16 cellular contexts compared by ENCODE assay signal in genomic region chr19:47495478-47496372, GRCh38. TPM values are rescaled to one million over a fixed set of nuclear protein-coding genes. Genes with fewer than 3 reads are reported as not detected.
DNase-seq lines count a peak whose midpoint lies in the region; ATAC-seq and TF ChIP-seq lines count a peak whose summit lies in the region.
"Had no signal": no experiment of that assay in that cellular context is flagged by ENCODE, and none has a peak within 500 bp of the region (broad histone marks: within the 10 kb centered on the region; RNA-seq: fewer than 3 reads in every experiment).

No MANE protein-coding gene starts in this region.

- intact Hi-C loops in natural killer cell (cut with micrococcal nuclease) = no loop called here

- no peaks in the 10 kb centered on the region for H3K36me3 Mint-ChIP-seq in natural killer cell
- no peaks in the 10 kb centered on the region for H3K36me3 Mint-ChIP-seq in natural killer cell treated with Interleukin-12 subunit alpha and Interleukin-12 subunit beta and Interleukin-15 and Interleukin-18, amount 100 ng/mL, for 72 hours

- ATAC-seq in natural killer cell (no peak), HG02981 (IDR thresholded peaks at IDR 0.05; ENCODE audit: unreplicated experiment) (no peak), HG02642 (IDR thresholded peaks at IDR 0.05; ENCODE audit: poor library complexity, unreplicated experiment) (no peak)
- no peak for ATAC-seq in natural killer cell treated with Interleukin-12 subunit alpha and Interleukin-12 subunit beta and Interleukin-15 and Interleukin-18, amount 100 ng/mL, for 72 hours
- ATAC-seq: stimulated activated naive CD8-positive, alpha-beta T cell treated with anti-CD3 and anti-CD28 coated beads, Interleukin-15, amount 100 ng/mL, for 72 hours had no signal

- TF ChIP-seq CTCF in natural killer cell (IDR thresholded peaks at IDR 0.05) = no peak

- H3K27me3 ChIP-seq in layer of hippocampus (ENCODE audit: control insufficient read depth, insufficient read depth, low read length) = no peaks in the 10 kb centered on the region
- H3K27me3 ChIP-seq: cardiac muscle cell had no signal

- H3K27ac Mint-ChIP-seq in natural killer cell = peak overlapping the region; percentile 32 to 34
- H3K27ac Mint-ChIP-seq in natural killer cell treated with Interleukin-12 subunit alpha and Interleukin-12 subunit beta and Interleukin-15 and Interleukin-18, amount 100 ng/mL, for 72 hours = no peak overlapping the region

- peaks cover 7 to 24% of the 10 kb centered on the region in 2 donors for H3K4me1 Mint-ChIP-seq in natural killer cell
- H3K4me1 Mint-ChIP-seq in natural killer cell treated with Interleukin-12 subunit alpha and Interleukin-12 subunit beta and Interleukin-15 and Interleukin-18, amount 100 ng/mL, for 72 hours (ENCODE audit: low read depth in 2 of 2) = peaks cover 0 to 9% of the 10 kb centered on the region in 2 donors

- H3K9me3 Mint-ChIP-seq in natural killer cell = no peaks in the 10 kb centered on the region
- H3K9me3 Mint-ChIP-seq in natural killer cell treated with Interleukin-12 subunit alpha and Interleukin-12 subunit beta and Interleukin-15 and Interleukin-18, amount 100 ng/mL, for 72 hours = no peaks in the 10 kb centered on the region
- H3K9me3 Mint-ChIP-seq: CD4-positive, CD25-positive, alpha-beta regulatory T cell; stimulated activated naive CD8-positive, alpha-beta T cell treated with anti-CD3 and anti-CD28 coated beads, Interleukin-15, amount 100 ng/mL, for 72 hours had no signal

- peak overlapping the region; percentile 36 for H3K27ac ChIP-seq in layer of hippocampus (ENCODE audit: low read depth, low read length)
- H3K27ac ChIP-seq: cardiac muscle cell, PC-9 had no signal

- no peak for DNase-seq in natural killer cell
- no peak for DNase-seq in natural killer cell treated with Interleukin-12 subunit alpha and Interleukin-12 subunit beta and Interleukin-15 and Interleukin-18, amount 100 ng/mL, for 72 hours (ENCODE audit: low spot score)
- peak; percentile 7 for DNase-seq in NCI-H2227 treated with DMSO at 0.1 percent for 48 hours (lab: John Stamatoyannopoulos, UW)
- DNase-seq in GF-D8 (lab: John Stamatoyannopoulos, UW) = no peak
- no peak for DNase-seq in SIG-M5 treated with dmso at 0.1 percent for 504 hours (lab: John Stamatoyannopoulos, UW; ENCODE audit: unreplicated experiment)
- DNase-seq: activated CD4-positive, alpha-beta T cell treated with anti-CD3 and anti-CD28 coated beads, Interleukin-2, amount 50 U/mL, for 4 hours; activated gamma-delta T cell treated with Interleukin-2 at 50 U/mL for 16 hours; CD4-positive, CD25-positive, alpha-beta regulatory T cell; kidney glomerular epithelial cell; NCI-H2029 treated with DMSO at 0.1 percent for 48 hours; PC-9; stimulated activated naive CD8-positive, alpha-beta T cell treated with anti-CD3 and anti-CD28 coated beads, Interleukin-15, amount 100 ng/mL, for 72 hours had no signal

- peak overlapping the region; percentile 6 for H3K4me3 Mint-ChIP-seq in natural killer cell
- H3K4me3 Mint-ChIP-seq in natural killer cell treated with Interleukin-12 subunit alpha and Interleukin-12 subunit beta and Interleukin-15 and Interleukin-18, amount 100 ng/mL, for 72 hours = no peak overlapping the region
- H3K4me3 Mint-ChIP-seq: CD4-positive, CD25-positive, alpha-beta regulatory T cell; stimulated activated naive CD8-positive, alpha-beta T cell treated with anti-CD3 and anti-CD28 coated beads, Interleukin-15, amount 100 ng/mL, for 72 hours had no signal

- no peaks in the 10 kb centered on the region for H3K27me3 Mint-ChIP-seq in natural killer cell (ENCODE audit: low read depth in 2 of 2)
- H3K27me3 Mint-ChIP-seq in natural killer cell treated with Interleukin-12 subunit alpha and Interleukin-12 subunit beta and Interleukin-15 and Interleukin-18, amount 100 ng/mL, for 72 hours = no peaks in the 10 kb centered on the region
- H3K27me3 Mint-ChIP-seq: CD4-positive, CD25-positive, alpha-beta regulatory T cell; stimulated activated naive CD8-positive, alpha-beta T cell treated with anti-CD3 and anti-CD28 coated beads, Interleukin-15, amount 100 ng/mL, for 72 hours had no signal

RNA-seq across cellular contexts. Expression of gene KPTN, which starts 11.7 kb away (rescaled TPM):
- total RNA-seq in natural killer cell = 1 to 10 TPM; 3.0 to 4.2 (median 3.6) TPM
- 10 to 100 TPM in 1 of 2 donors, 1 to 10 TPM in 1; 4.9 to 11.4 TPM for total RNA-seq in natural killer cell treated with Interleukin-12 subunit alpha and Interleukin-12 subunit beta and Interleukin-15 and Interleukin-18, amount 100 ng/mL, for 72 hours

RNA-seq across cellular contexts. Expression of gene NAPA, which starts 19.1 kb away (rescaled TPM):
- total RNA-seq in natural killer cell = 100 to 1,000 TPM; 192 to 215 (median 192) TPM
- total RNA-seq in natural killer cell treated with Interleukin-12 subunit alpha and Interleukin-12 subunit beta and Interleukin-15 and Interleukin-18, amount 100 ng/mL, for 72 hours = 10 to 100 TPM; 69.9 to 78.8 TPM

RNA-seq across cellular contexts. Expression of gene SLC8A2, which starts 24.0 kb away (rescaled TPM):
- under 1 TPM in 1 of 3 donors, not detected in 2; 0.20 TPM for total RNA-seq in natural killer cell
- not detected for total RNA-seq in natural killer cell treated with Interleukin-12 subunit alpha and Interleukin-12 subunit beta and Interleukin-15 and Interleukin-18, amount 100 ng/mL, for 72 hours
- total RNA-seq: CD4-positive, CD25-positive, alpha-beta regulatory T cell; PC-9 had no signal

Comparison
In these comparisons a context has a peak if more than half of its experiments do, and no peak if none do; other contexts are left out.
1. H3K27ac Mint-ChIP-seq: peak in natural killer cell (2 of 2); none in natural killer cell treated with Interleukin-12 subunit alpha and Interleukin-12 subunit beta and Interleukin-15 and Interleukin-18, amount 100 ng/mL, for 72 hours (0 of 2).